In the genomic region with DNA sequence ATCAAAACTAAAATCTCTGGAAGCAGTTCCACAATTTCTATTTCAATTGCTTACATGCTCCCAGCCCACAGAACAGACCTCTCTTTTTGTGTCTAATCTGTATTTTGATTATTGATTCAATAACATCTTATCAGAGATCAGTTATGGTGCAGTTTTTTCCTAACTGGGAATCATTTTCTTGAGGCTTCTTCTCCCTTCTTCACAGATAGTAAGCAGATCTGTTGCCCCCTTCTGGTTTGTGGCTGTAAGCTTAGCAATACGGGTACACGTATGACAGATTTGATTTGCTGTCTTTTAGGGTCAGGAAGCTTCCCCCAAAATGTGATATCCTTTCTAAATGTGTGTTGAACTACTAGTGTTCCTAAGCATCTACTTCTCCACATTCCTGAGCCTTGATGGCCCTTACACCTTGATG, we compare ENCODE assay signal across 8 cellular contexts. TPM values are rescaled to one million over a fixed set of nuclear protein-coding genes. Genes with fewer than 3 reads are reported as not detected.
DNase-seq lines count a peak whose midpoint lies in the region; ATAC-seq and TF ChIP-seq lines count a peak whose summit lies in the region.

No MANE protein-coding gene starts in this region.

- H3K36me3 ChIP-seq in BE2C (peaks cover 3% of the 10 kb centered on the region; the same call in 1 of the 2 replicates), KMS-11 (ENCODE audit: insufficient read depth) (peaks cover 5% of the 10 kb centered on the region; the same call in 1 of the 2 replicates), mesenchymal stem cell (ENCODE audit: control insufficient read depth in 1 of 2, insufficient read depth in 2 of 2, low read depth in 1 of 2, low read length in 2 of 2) (peaks cover 0 to 13% of the 10 kb centered on the region in 2 experiments)

- no peak overlapping the region for H3K14ac ChIP-seq in mesenchymal stem cell (ENCODE audit: low read length in 2 of 2)

- H3K4me2 ChIP-seq in KMS-11 (no peak overlapping the region), mesenchymal stem cell (ENCODE audit: low read length, poor library complexity, severe bottlenecking) (no peak overlapping the region)

- peak overlapping the region; percentile 58 to 72 for H3K18ac ChIP-seq in mesenchymal stem cell (ENCODE audit: low read depth in 1 of 2, low read length in 2 of 2)

- H3K9ac ChIP-seq in KMS-11 (no peak overlapping the region), mesenchymal stem cell (ENCODE audit: low read length) (no peak overlapping the region)

- no peak overlapping the region for H2BK15ac ChIP-seq in mesenchymal stem cell (ENCODE audit: low read depth, poor library complexity, severe bottlenecking)

- H3K27ac ChIP-seq in KMS-11 (no peak overlapping the region), mesenchymal stem cell (ENCODE audit: low read length, poor library complexity, severe bottlenecking) (no peak overlapping the region)

- peak overlapping the region; percentile 28 to 92 for H2BK12ac ChIP-seq in mesenchymal stem cell (ENCODE audit: low read length in 2 of 2)

- peak overlapping the region in 1 of 2 experiments; percentile 78 for H3K4ac ChIP-seq in mesenchymal stem cell (ENCODE audit: low read depth in 1 of 2, low read length in 2 of 2)

- H2AFZ ChIP-seq in KMS-11 (ENCODE audit: low read depth) (no peak overlapping the region), mesenchymal stem cell (ENCODE audit: low read depth, low read length) (no peak overlapping the region)

- H3K4me1 ChIP-seq in BE2C (peaks cover 15% of the 10 kb centered on the region), KMS-11 (ENCODE audit: low read depth, poor library complexity, severe bottlenecking) (peaks cover 18% of the 10 kb centered on the region), mesenchymal stem cell (ENCODE audit: control insufficient read depth, insufficient read depth, low read depth, low read length) (no peaks in the 10 kb centered on the region)

- H3K9me3 ChIP-seq in BE2C: no peaks in the 10 kb centered on the region
- no peaks in the 10 kb centered on the region for H3K9me3 ChIP-seq in mesenchymal stem cell (ENCODE audit: control insufficient read depth, low read length)

- no peaks in the 10 kb centered on the region for H4K20me1 ChIP-seq in KMS-11 (ENCODE audit: insufficient read depth)

- H4K8ac ChIP-seq in mesenchymal stem cell (ENCODE audit: low read length): no peak overlapping the region

- no peak for ATAC-seq in HG03469 (IDR thresholded peaks at IDR 0.05; ENCODE audit: unreplicated experiment)

- peaks cover 7% of the 10 kb centered on the region; the same call in 1 of the 2 replicates for H3K79me2 ChIP-seq in KMS-11 (ENCODE audit: insufficient read depth, low read depth)

- no peak overlapping the region for H3K23ac ChIP-seq in mesenchymal stem cell (ENCODE audit: low read length in 2 of 2)

- no peak overlapping the region for H2BK120ac ChIP-seq in mesenchymal stem cell (ENCODE audit: low read depth, low read length)

- no peak overlapping the region for H2AK5ac ChIP-seq in mesenchymal stem cell (ENCODE audit: low read length, severe bottlenecking)

- TF ChIP-seq CTCF in BE2C (IDR thresholded peaks at IDR 0.05; ENCODE audit: low read depth, low read length) (peak; percentile 81), KMS-11 (conservative IDR thresholded peaks at IDR 0.05; ENCODE audit: low read depth, low read length) (peak; percentile 54), cardiac fibroblast (IDR thresholded peaks at IDR 0.05; ENCODE audit: low read depth, low read length) (peak; percentile 67), GM20000 (IDR thresholded peaks at IDR 0.05; ENCODE audit: extremely low read depth, missing control alignments) (no peak)

- no CpG with 5 or more reads among the region's 2 CpGs for WGBS in mesenchymal stem cell

- H3K4me3 ChIP-seq in BE2C (ENCODE audit: low read depth, low read length): no peak overlapping the region
- no peak overlapping the region for H3K4me3 ChIP-seq in KMS-11 (IDR thresholded peaks at IDR 0.05; ENCODE audit: insufficient read depth, low read depth, low read length)
- H3K4me3 ChIP-seq in cardiac fibroblast (replicated peaks in 1 of 2; ENCODE audit: low read depth in 2 of 2, low read length in 2 of 2): no peak overlapping the region
- H3K4me3 ChIP-seq in mesenchymal stem cell (ENCODE audit: insufficient read depth in 1 of 2, low read depth in 1 of 2, low read length in 2 of 2): no peak overlapping the region

- H3K27me3 ChIP-seq in BE2C (no peaks in the 10 kb centered on the region), KMS-11 (ENCODE audit: insufficient read depth, low read depth) (no peaks in the 10 kb centered on the region), mesenchymal stem cell (ENCODE audit: control insufficient read depth in 1 of 2, insufficient read depth in 1 of 2, low read length in 2 of 2) (no peaks in the 10 kb centered on the region)

- no peak overlapping the region for H2BK5ac ChIP-seq in mesenchymal stem cell (ENCODE audit: low read depth, low read length, poor library complexity, severe bottlenecking)

- DNase-seq in BE2C (peak; percentile 40), cardiac fibroblast (ENCODE audit: low read depth in 2 of 2) (peak; percentile 70 to 77), mesenchymal stem cell (peak; percentile 67), GM20000 (ENCODE audit: low spot score) (no peak), NCI-H187 treated with DMSO at 0.1 percent for 48 hours (lab: John Stamatoyannopoulos, UW) (no peak), CD1c-positive myeloid dendritic cell (ENCODE audit: extremely low spot score) (no peak)

- H3K79me1 ChIP-seq in mesenchymal stem cell (replicated peaks; ENCODE audit: low read length, poor library complexity, severe bottlenecking): peaks cover 7% of the 10 kb centered on the region

- H4K91ac ChIP-seq in mesenchymal stem cell (ENCODE audit: low read length): no peak overlapping the region

RNA-seq across cellular contexts. Expression of gene MRPS27, which starts 39.4 kb away (rescaled TPM):
- polyA plus RNA-seq in BE2C (2012; ENCODE audit: insufficient read depth, insufficient read length, low read depth): 53.0 TPM
- polyA plus RNA-seq in mesenchymal stem cell (2013, experiment 1 of 2): 34.7 TPM
- polyA plus RNA-seq in mesenchymal stem cell (2013, experiment 2 of 2): 34.6 TPM

RNA-seq across cellular contexts. Expression of gene PTCD2, which starts 39.5 kb away (rescaled TPM):
- polyA plus RNA-seq in BE2C (2012; ENCODE audit: insufficient read depth, insufficient read length, low read depth): 7.4 TPM
- 5.4 TPM for polyA plus RNA-seq in mesenchymal stem cell (2013, experiment 1 of 2)
- polyA plus RNA-seq in mesenchymal stem cell (2013, experiment 2 of 2): 4.9 TPM

Comparison
In these comparisons a context has a peak if more than half of its experiments do, and no peak if none do; other contexts are left out.
1. DNase-seq: peak in BE2C (single experiment), cardiac fibroblast (2 of 2) and mesenchymal stem cell (single experiment); none in GM20000 (single experiment), NCI-H187 treated with DMSO at 0.1 percent for 48 hours (single experiment) and CD1c-positive myeloid dendritic cell (single experiment).